16 cellular contexts compared by ENCODE assay signal in the genomic region with DNA sequence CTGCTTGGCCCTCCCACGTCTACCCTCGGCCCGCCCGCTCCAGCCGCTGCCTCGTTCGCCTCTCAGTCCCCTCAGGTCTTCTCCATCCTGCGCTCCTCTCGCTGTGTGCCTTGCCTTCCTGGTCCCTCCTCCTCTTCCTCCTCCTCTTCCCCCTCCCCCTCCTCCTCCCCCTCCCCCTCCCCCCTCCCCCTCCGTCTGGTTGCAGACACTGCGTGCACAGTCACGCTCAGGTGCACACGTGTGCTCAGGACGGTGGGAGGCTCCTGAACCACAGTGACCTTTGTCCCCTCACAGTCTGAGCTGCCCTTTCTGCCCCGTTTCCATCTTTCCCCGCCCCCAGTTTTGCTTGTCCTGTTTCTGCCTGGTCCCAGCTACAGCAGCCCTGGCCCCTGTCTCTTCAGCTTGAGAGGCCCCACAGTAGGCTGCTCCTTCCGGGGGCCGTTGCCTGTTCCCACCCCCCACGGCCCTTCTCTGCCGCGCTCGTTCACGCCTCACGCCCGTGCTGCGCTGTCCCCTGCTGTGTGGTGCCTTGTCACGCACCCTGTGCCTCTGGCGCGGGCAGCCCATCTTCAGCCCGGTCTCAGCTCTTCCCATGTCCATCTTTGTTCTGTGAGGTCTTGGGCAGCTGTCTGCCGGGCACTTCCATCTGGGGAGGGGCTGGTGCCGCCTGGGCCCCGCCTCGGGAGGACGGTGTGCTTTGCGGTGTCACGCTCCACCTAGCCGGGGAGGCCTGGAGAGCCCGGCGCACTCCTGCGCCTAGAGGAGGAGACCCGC. TPM values are rescaled to one million over a fixed set of nuclear protein-coding genes. Genes with fewer than 3 reads are reported as not detected.
DNase-seq lines count a peak whose midpoint lies in the region; ATAC-seq and TF ChIP-seq lines count a peak whose summit lies in the region.
"Had no signal": no experiment of that assay in that cellular context is flagged by ENCODE, and none has a peak within 500 bp of the region (broad histone marks: within the 10 kb centered on the region; RNA-seq: fewer than 3 reads in every experiment).

No MANE protein-coding gene starts in this region.

- peaks cover 29% of the 10 kb centered on the region for H3K4me1 ChIP-seq in suprapubic skin
- H3K4me1 ChIP-seq: pancreas had no signal

- no peaks in the 10 kb centered on the region for H3K27me3 ChIP-seq in suprapubic skin
- H3K27me3 ChIP-seq: pancreas had no signal

- no peak for TF ChIP-seq POLR2A in suprapubic skin (IDR thresholded peaks at IDR 0.05)

- H3K27ac ChIP-seq in suprapubic skin: peak overlapping the region; percentile 59
- H3K27ac ChIP-seq: coronary artery, pancreas had no signal

- no peaks in the 10 kb centered on the region for H3K9me3 Mint-ChIP-seq in brain
- H3K9me3 Mint-ChIP-seq: activated CD4-positive, alpha-beta T cell treated with anti-CD3 and anti-CD28 coated beads, Interleukin-2, amount 10 ng/mL, durations not matched to agents 7 days and 5 days had no signal

- peak; percentile 91 for DNase-seq in HuH-7.5 (ENCODE audit: low spot score)
- DNase-seq in left lobe of liver (ENCODE audit: low spot score): peak; percentile 80
- no peak for DNase-seq in suprapubic skin (ENCODE audit: low spot score in 2 of 2)
- no peak for DNase-seq in left ventricle myocardium superior
- DNase-seq in iPS-NIHi7 (ENCODE audit: extremely low spot score): no peak
- DNase-seq: activated CD4-positive, alpha-beta T cell treated with anti-CD3 and anti-CD28 coated beads, Interleukin-2, amount 10 ng/mL, durations not matched to agents 7 days and 5 days; aorta; DMS153; Kasumi-1; NCI-H1092 treated with DMSO at 0.1 percent for 48 hours; NCI-H2171; stimulated activated CD4-positive, alpha-beta T cell treated with anti-CD3 and anti-CD28 coated beads, Interleukin-4, amount 100 ng/mL, for 24 hours had no signal

- H3K36me3 Mint-ChIP-seq in brain: peaks cover 39% of the 10 kb centered on the region

- intact Hi-C loops in left ventricle myocardium superior (cut with micrococcal nuclease): no loop called here

- peaks cover 80% of the 10 kb centered on the region for H3K36me3 ChIP-seq in suprapubic skin

- ATAC-seq in left lobe of liver (peak; percentile 77), GM19324 (IDR thresholded peaks at IDR 0.05; ENCODE audit: low FRiP score, unreplicated experiment) (no peak), left ventricle myocardium superior (no peak)

- TF ChIP-seq CTCF in brain (conservative IDR thresholded peaks at IDR 0.05) (no peak), suprapubic skin (IDR thresholded peaks at IDR 0.05) (no peak)

- peak overlapping the region in 1 of 5 experiments; percentile 33 for H3K4me3 Mint-ChIP-seq in brain
- H3K4me3 Mint-ChIP-seq: activated CD4-positive, alpha-beta T cell treated with anti-CD3 and anti-CD28 coated beads, Interleukin-2, amount 10 ng/mL, durations not matched to agents 7 days and 5 days had no signal

- H3K27ac Mint-ChIP-seq in brain: peak overlapping the region in 3 of 5 experiments; percentile 69 to 97 (median 91)
- H3K27ac Mint-ChIP-seq: activated CD4-positive, alpha-beta T cell treated with anti-CD3 and anti-CD28 coated beads, Interleukin-2, amount 10 ng/mL, durations not matched to agents 7 days and 5 days had no signal

- no peak for TF ChIP-seq EP300 in suprapubic skin (IDR thresholded peaks at IDR 0.05)

- H3K4me3 ChIP-seq in suprapubic skin: no peak overlapping the region
- H3K4me3 ChIP-seq: coronary artery, pancreas had no signal

- H3K27me3 Mint-ChIP-seq in brain: no peaks in the 10 kb centered on the region
- H3K27me3 Mint-ChIP-seq: activated CD4-positive, alpha-beta T cell treated with anti-CD3 and anti-CD28 coated beads, Interleukin-2, amount 10 ng/mL, durations not matched to agents 7 days and 5 days had no signal

- H3K9me3 ChIP-seq in suprapubic skin: no peaks in the 10 kb centered on the region
- H3K9me3 ChIP-seq: pancreas had no signal

- peaks cover 22% of the 10 kb centered on the region for H3K4me1 Mint-ChIP-seq in brain
- H3K4me1 Mint-ChIP-seq: activated CD4-positive, alpha-beta T cell treated with anti-CD3 and anti-CD28 coated beads, Interleukin-2, amount 10 ng/mL, durations not matched to agents 7 days and 5 days had no signal

- WGBS in suprapubic skin: 54% methylated on average over 39 of the region's 42 CpGs

RNA-seq across cellular contexts. Expression of gene RPS15, which starts 13.8 kb away (rescaled TPM):
- polyA plus RNA-seq in brain (ENCODE audit: insufficient read depth, low read depth, low replicate concordance): 3,425 TPM
- 410 TPM for total RNA-seq in left lobe of liver
- 1,000 to 10,000 TPM; 1,802 to 3,909 (median 2,793) TPM for total RNA-seq in suprapubic skin
- 625 TPM for total RNA-seq in left ventricle myocardium superior

RNA-seq across cellular contexts. Expression of gene DAZAP1, which starts 17.0 kb away (rescaled TPM):
- polyA plus RNA-seq in brain (ENCODE audit: insufficient read depth, low read depth, low replicate concordance): 81.4 TPM
- 48.1 TPM for total RNA-seq in left lobe of liver
- 10 to 100 TPM; 41.5 to 75.4 (median 49.2) TPM for total RNA-seq in suprapubic skin
- 96.7 TPM for total RNA-seq in left ventricle myocardium superior

RNA-seq across cellular contexts. Expression of gene GAMT, which starts 23.0 kb away (rescaled TPM):
- polyA plus RNA-seq in brain (ENCODE audit: insufficient read depth, low read depth, low replicate concordance): 146 TPM
- total RNA-seq in left lobe of liver (214 TPM), suprapubic skin (10 to 100 TPM; 27.8 to 40.3 (median 34.0) TPM), left ventricle myocardium superior (92.5 TPM)

RNA-seq across cellular contexts. Expression of gene APC2, which starts 25.6 kb away (rescaled TPM):
- polyA plus RNA-seq in brain (ENCODE audit: insufficient read depth, low read depth, low replicate concordance): 69.7 TPM
- total RNA-seq in left lobe of liver (0.13 TPM), suprapubic skin (under 1 TPM in 3 of 4 donors, not detected in 1; 0.08 to 0.30 (median 0.26) TPM), left ventricle myocardium superior (0.17 TPM)

RNA-seq across cellular contexts. Expression of gene NDUFS7, which starts 40.7 kb away (rescaled TPM):
- polyA plus RNA-seq in brain (ENCODE audit: insufficient read depth, low read depth, low replicate concordance): 275 TPM
- total RNA-seq in left lobe of liver (105 TPM), suprapubic skin (100 to 1,000 TPM in 2 of 4 donors, 10 to 100 TPM in 2; 66.8 to 154 (median 97.5) TPM), left ventricle myocardium superior (461 TPM)

Comparison
In these comparisons a context has a peak if more than half of its experiments do, and no peak if none do; other contexts are left out.
1. DNase-seq: peak in HuH-7.5 (single experiment) and left lobe of liver (single experiment); none in suprapubic skin (0 of 2), left ventricle myocardium superior (single experiment) and iPS-NIHi7 (single experiment).